9 cellular contexts compared by ENCODE assay signal in the genomic region with DNA sequence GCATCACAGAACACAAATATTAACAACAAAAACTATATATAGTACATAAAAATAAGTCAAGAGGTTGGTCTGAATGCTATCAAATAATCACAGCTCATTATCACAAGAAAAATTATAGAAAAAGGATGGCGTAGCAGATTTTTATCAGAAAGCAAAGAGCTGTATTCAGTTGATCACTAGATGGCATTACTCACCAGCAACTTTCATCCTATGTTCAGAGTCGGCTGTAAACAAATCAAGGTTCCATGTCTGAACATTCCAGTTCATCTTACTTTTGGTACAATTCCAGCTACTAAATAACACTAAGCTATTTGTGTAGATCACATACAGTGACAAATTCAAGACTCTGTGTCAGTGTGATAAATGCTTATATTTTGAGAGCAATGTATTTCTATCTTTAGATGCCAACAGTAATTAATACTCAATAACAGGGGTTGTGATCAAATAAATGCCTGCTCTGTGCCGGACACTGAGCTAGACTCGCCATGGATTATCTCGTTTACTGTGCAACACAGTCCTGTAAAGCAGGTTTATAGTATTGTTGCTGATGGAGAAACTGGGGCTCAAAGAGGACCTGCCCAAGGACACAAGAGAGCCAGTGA. TPM values are rescaled to one million over a fixed set of nuclear protein-coding genes. Genes with fewer than 3 reads are reported as not detected.
DNase-seq lines count a peak whose midpoint lies in the region; ATAC-seq, FAIRE-seq and TF ChIP-seq lines count a peak whose summit lies in the region.
"Had no signal": no experiment of that assay in that cellular context is flagged by ENCODE, and none has a peak within 500 bp of the region (broad histone marks: within the 10 kb centered on the region; RNA-seq: fewer than 3 reads in every experiment).

No MANE protein-coding gene starts in this region.

- in situ Hi-C loops in GM23248 (cut with MboI), result loop anchor here (10.0 kb wide), 1 partner anchor 393 kb away; no protein-coding TSS in a partner anchor

- no peak overlapping the region for H3K4me3 ChIP-seq in GM23248

- H3K27me3 Mint-ChIP-seq in activated T-cell treated with anti-CD3 and anti-CD28 coated beads, Interleukin-2, amount 50 U/mL, for 4 hours (ENCODE audit: low read depth), result no peaks in the 10 kb centered on the region
- H3K27me3 Mint-ChIP-seq: activated naive CD8-positive, alpha-beta T cell treated with anti-CD3 and anti-CD28 coated beads, Interleukin-2, amount 10 ng/mL, durations not matched to agents 7 days and 5 days had no signal

- peak; percentile 66 for DNase-seq in GM23248
- DNase-seq in NCI-H748 (lab: John Stamatoyannopoulos, UW; ENCODE audit: unreplicated experiment), result peak; percentile 58
- peak; percentile 73 to 78 for DNase-seq in dermis microvascular lymphatic vessel endothelial cell (ENCODE audit: low read depth in 2 of 2)
- DNase-seq in midbrain (lab: John Stamatoyannopoulos, UW), result peak; percentile 76
- DNase-seq in GM12892 (ENCODE audit: insufficient read length), result no peak
- DNase-seq in activated T-cell treated with anti-CD3 and anti-CD28 coated beads, Interleukin-2, amount 50 U/mL, for 4 hours, result no peak
- DNase-seq: activated naive CD8-positive, alpha-beta T cell treated with anti-CD3 and anti-CD28 coated beads, Interleukin-2, amount 10 ng/mL, durations not matched to agents 7 days and 5 days had no signal

- peaks cover 41% of the 10 kb centered on the region for H3K36me3 Mint-ChIP-seq in activated T-cell treated with anti-CD3 and anti-CD28 coated beads, Interleukin-2, amount 50 U/mL, for 4 hours (ENCODE audit: insufficient read depth)

- H3K9me3 ChIP-seq in GM23248 (ENCODE audit: low read depth), result no peaks in the 10 kb centered on the region

- peaks cover 9% of the 10 kb centered on the region for H3K4me1 Mint-ChIP-seq in activated T-cell treated with anti-CD3 and anti-CD28 coated beads, Interleukin-2, amount 50 U/mL, for 4 hours (ENCODE audit: low read depth)

- H3K36me3 ChIP-seq in GM23248 (ENCODE audit: low read depth), result no peaks in the 10 kb centered on the region

- no peaks in the 10 kb centered on the region for H3K9me3 Mint-ChIP-seq in activated T-cell treated with anti-CD3 and anti-CD28 coated beads, Interleukin-2, amount 50 U/mL, for 4 hours
- H3K9me3 Mint-ChIP-seq: activated naive CD8-positive, alpha-beta T cell treated with anti-CD3 and anti-CD28 coated beads, Interleukin-2, amount 10 ng/mL, durations not matched to agents 7 days and 5 days had no signal

- H2AFZ ChIP-seq in GM23248, result no peak overlapping the region; the same call in 1 of the 2 replicates

- no peak overlapping the region for H3K4me3 Mint-ChIP-seq in activated T-cell treated with anti-CD3 and anti-CD28 coated beads, Interleukin-2, amount 50 U/mL, for 4 hours
- H3K4me3 Mint-ChIP-seq: activated naive CD8-positive, alpha-beta T cell treated with anti-CD3 and anti-CD28 coated beads, Interleukin-2, amount 10 ng/mL, durations not matched to agents 7 days and 5 days had no signal

- H3F3A ChIP-seq in GM23248 (ENCODE audit: insufficient read depth), result peaks cover 20% of the 10 kb centered on the region

- H3K27ac ChIP-seq in GM23248, result no peak overlapping the region

- WGBS in GM23248 (ENCODE audit: low coverage in 1 of 2, low lambda C conversion rate in 2 of 2, missing lambda C conversion rate in 2 of 2), 2 experiments, result 64 to 67% methylated on average over 5 of the region's 5 CpGs

- H3K9ac ChIP-seq in GM23248, result no peak overlapping the region

- no peaks in the 10 kb centered on the region for H3K79me2 ChIP-seq in GM23248 (ENCODE audit: insufficient read depth)

- H3K9me2 ChIP-seq in GM23248 (ENCODE audit: insufficient read depth), result no peaks in the 10 kb centered on the region

- no peak for TF ChIP-seq POLR2A in GM12892 (IDR thresholded peaks at IDR 0.05; ENCODE audit: low read depth, low read length)

- ATAC-seq in HG02642 (IDR thresholded peaks at IDR 0.05; ENCODE audit: poor library complexity, unreplicated experiment), result no peak
- ATAC-seq in activated T-cell treated with anti-CD3 and anti-CD28 coated beads, Interleukin-2, amount 50 U/mL, for 4 hours, result no peak

- no peak overlapping the region for H3K4me2 ChIP-seq in GM23248 (ENCODE audit: unreplicated experiment)

- H4K20me1 ChIP-seq in GM23248 (ENCODE audit: insufficient read depth), result no peaks in the 10 kb centered on the region

- no peaks in the 10 kb centered on the region for H3K4me1 ChIP-seq in GM23248 (ENCODE audit: insufficient read depth)

- no peaks in the 10 kb centered on the region for H3K27me3 ChIP-seq in GM23248 (replicated peaks; ENCODE audit: insufficient read depth)

- FAIRE-seq in A204.1 (lab: Jason Lieb, UNC), result peak; percentile 94
- no peak for FAIRE-seq in GM12892 (lab: Jason Lieb, UNC)

RNA-seq across cellular contexts. Expression of gene NRDE2, which starts 30.1 kb away (rescaled TPM):
- total RNA-seq in GM23248 (2014; rRNA removed; shearing (Covaris generic)), result 7.0 and 10.2 TPM in 2 replicates
- 8.9 and 9.4 TPM in 2 replicates for polyA plus RNA-seq in GM23248 (2016; fragmentation: Nextera tagmentation; extraction: Ambion mirVana)
- total RNA-seq in dermis microvascular lymphatic vessel endothelial cell, result 6.4 and 7.3 TPM in 2 replicates
- 4.8 TPM for polyA plus RNA-seq in GM12892 (2012; ENCODE audit: missing spikeins)
- total RNA-seq in activated T-cell treated with anti-CD3 and anti-CD28 coated beads, Interleukin-2, amount 50 U/mL, for 4 hours, result 10 to 100 TPM; 18.8 to 26.0 (median 23.8) TPM

RNA-seq across cellular contexts. Expression of gene PSMC1, which starts 45.3 kb away (rescaled TPM):
- total RNA-seq in GM23248 (2014; rRNA removed; shearing (Covaris generic)), result 132 and 154 TPM in 2 replicates
- polyA plus RNA-seq in GM23248 (2016; fragmentation: Nextera tagmentation; extraction: Ambion mirVana), result 167 and 179 TPM in 2 replicates
- total RNA-seq in dermis microvascular lymphatic vessel endothelial cell, result 75.9 and 84.2 TPM in 2 replicates
- polyA plus RNA-seq in GM12892 (2012; ENCODE audit: missing spikeins), result 148 TPM
- total RNA-seq in activated T-cell treated with anti-CD3 and anti-CD28 coated beads, Interleukin-2, amount 50 U/mL, for 4 hours, result 100 to 1,000 TPM; 224 to 239 (median 227) TPM

Comparison
In these comparisons a context has a peak if more than half of its experiments do, and no peak if none do; other contexts are left out.
1. DNase-seq: peak in GM23248 (single experiment), NCI-H748 (single experiment), dermis microvascular lymphatic vessel endothelial cell (2 of 2) and midbrain (single experiment); none in GM12892 (single experiment) and activated T-cell treated with anti-CD3 and anti-CD28 coated beads, Interleukin-2, amount 50 U/mL, for 4 hours (single experiment).